8 cellular contexts compared by ENCODE assay signal in genomic region chr21:28781602-28782274, GRCh38.
DNase-seq lines count a peak whose midpoint lies in the region; ATAC-seq and TF ChIP-seq lines count a peak whose summit lies in the region.

No MANE protein-coding gene starts in this region.

- intact Hi-C loops in PC-9 (cut with micrococcal nuclease; ENCODE audit: unreplicated experiment), result no loop called here

- no peaks in the 10 kb centered on the region for H3K9me2 ChIP-seq in PC-9 (ENCODE audit: insufficient read depth)

- DNase-seq in DMS53 (lab: John Stamatoyannopoulos, UW) (peak; percentile 53), PC-9 (no peak), kidney tubule cell (ENCODE audit: low spot score) (peak; percentile 51), NCI-H2081 treated with DMSO at 0.1 percent for 48 hours (lab: John Stamatoyannopoulos, UW) (no peak), LoVo (ENCODE audit: low spot score) (no peak), SHP77 (lab: John Stamatoyannopoulos, UW) (no peak)

- no peaks in the 10 kb centered on the region for H3K27me3 ChIP-seq in PC-9 (ENCODE audit: insufficient read depth, low read depth)

- peak; percentile 53 for TF ChIP-seq CTCF in PC-9 (conservative IDR thresholded peaks at IDR 0.05)

- ATAC-seq in GM19468 (IDR thresholded peaks at IDR 0.05; ENCODE audit: extremely low read depth, unreplicated experiment) (peak; percentile 68), GM21825 (IDR thresholded peaks at IDR 0.05; ENCODE audit: unreplicated experiment) (no peak)

- H3K9me3 ChIP-seq in PC-9 (ENCODE audit: insufficient read depth, low read depth), result no peaks in the 10 kb centered on the region

- no peak overlapping the region for H3K4me3 ChIP-seq in PC-9

- CTCF ChIA-PET in PC-9 (lab: Charles Lee), result no interaction called here

- no peaks in the 10 kb centered on the region for H4K20me1 ChIP-seq in PC-9 (ENCODE audit: insufficient read depth)

- no peaks in the 10 kb centered on the region for H3K4me1 ChIP-seq in PC-9 (replicated peaks; ENCODE audit: insufficient read depth)

- H2AFZ ChIP-seq in PC-9, result no peak overlapping the region

- no TSS peak for BruUV-seq in PC-9 (replicated peaks; lab: Mats Ljungman, UMichigan)

- no peak overlapping the region for H3K27ac ChIP-seq in PC-9

- no peaks in the 10 kb centered on the region for H3F3A ChIP-seq in PC-9 (ENCODE audit: insufficient read depth, low read depth)

- POLR2A ChIA-PET in PC-9 (lab: Charles Lee; ENCODE audit: unreplicated experiment), result no interaction called here

- no peaks in the 10 kb centered on the region for H3K79me2 ChIP-seq in PC-9 (ENCODE audit: low read depth)

- H3K4me2 ChIP-seq in PC-9, result no peak overlapping the region

- no peaks in the 10 kb centered on the region for H3K36me3 ChIP-seq in PC-9 (ENCODE audit: low read depth)

Comparison
In these comparisons a context has a peak if more than half of its experiments do, and no peak if none do; other contexts are left out.
1. DNase-seq: peak in DMS53 (single experiment) and kidney tubule cell (single experiment); none in PC-9 (0 of 2), NCI-H2081 treated with DMSO at 0.1 percent for 48 hours (single experiment), LoVo (single experiment) and SHP77 (0 of 2).